In the genomic region with DNA sequence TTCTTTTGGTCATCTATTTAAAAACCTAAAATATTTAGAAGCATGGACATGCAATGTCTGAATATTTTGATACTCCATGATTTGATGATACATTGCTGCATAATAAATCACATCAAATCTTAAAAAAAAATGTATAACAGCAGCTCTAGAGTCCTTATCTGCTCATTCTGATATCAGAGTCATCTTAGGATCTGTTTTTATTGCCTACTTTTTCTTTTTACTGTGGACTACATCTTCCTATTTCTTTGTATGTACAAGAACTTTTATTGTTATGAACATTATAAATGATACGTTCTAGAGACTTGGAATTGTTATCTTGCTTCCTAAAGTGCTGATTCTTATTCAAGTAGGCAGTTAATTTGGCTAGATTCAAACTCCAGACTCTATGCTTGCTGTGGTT, we compare ENCODE assay signal across 25 cellular contexts.
"Had no signal": no experiment of that assay in that cellular context is flagged by ENCODE, and none has a peak within 500 bp of the region (broad histone marks: within the 10 kb centered on the region; RNA-seq: fewer than 3 reads in every experiment).

No MANE protein-coding gene starts in this region.

- ATAC-seq: effector memory CD8-positive, alpha-beta T cell; esophagus mucosa; foreskin keratinocyte; gastrocnemius medialis; gastroesophageal sphincter; heart left ventricle; heart right ventricle had no signal

- H3K4me1 ChIP-seq: colonic mucosa, esophagus muscularis mucosa, esophagus squamous epithelium, foreskin keratinocyte, gastroesophageal sphincter had no signal

- H3K9me3 ChIP-seq: colonic mucosa, esophagus squamous epithelium, gastrocnemius medialis, gastroesophageal sphincter had no signal

- DNase-seq: colonic mucosa; cortex of kidney; dermis blood vessel endothelial cell; dorsolateral prefrontal cortex; effector CD4-positive, alpha-beta T cell; effector CD8-positive, alpha-beta T cell; effector memory CD4-positive, alpha-beta T cell; effector memory CD8-positive, alpha-beta T cell; endodermal cell; erythroblast; esophagus squamous epithelium; foreskin fibroblast; foreskin keratinocyte; foreskin melanocyte; gastrocnemius medialis; glutamatergic neuron; head of caudate nucleus; heart left ventricle; heart right ventricle had no signal

- H3K4me3 ChIP-seq: colonic mucosa, coronary artery, dorsolateral prefrontal cortex, esophagus muscularis mucosa, esophagus squamous epithelium, gastrocnemius medialis, gastroesophageal sphincter, heart left ventricle, heart right ventricle, hepatocyte had no signal

- H3K36me3 ChIP-seq: colonic mucosa, esophagus muscularis mucosa, esophagus squamous epithelium, gastrocnemius medialis, gastroesophageal sphincter, heart left ventricle, heart right ventricle had no signal

- H3K27ac ChIP-seq: colonic mucosa, coronary artery, dorsolateral prefrontal cortex, epithelial cell of prostate, esophagus muscularis mucosa, esophagus squamous epithelium, foreskin keratinocyte, gastrocnemius medialis, gastroesophageal sphincter, heart left ventricle, heart right ventricle, hepatocyte had no signal
